In the genomic region with DNA sequence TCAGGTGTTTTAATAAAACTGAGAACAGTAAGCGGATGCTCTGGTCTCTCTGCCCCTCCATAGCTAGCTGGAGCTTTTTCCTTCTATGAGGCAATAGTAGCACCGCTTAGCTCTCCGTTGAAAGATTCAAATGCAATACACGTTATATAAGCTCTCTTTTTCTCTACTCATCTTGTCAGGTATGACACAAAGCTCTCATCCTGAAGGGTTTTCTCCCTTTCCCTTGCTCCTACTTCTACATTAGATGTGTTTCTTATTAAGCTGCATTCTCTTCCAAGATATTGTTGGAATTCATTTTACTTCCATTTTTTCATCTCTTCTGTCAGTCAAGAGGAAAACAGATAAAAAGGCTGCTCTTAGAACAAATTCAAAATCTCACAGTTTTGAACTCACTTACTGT, we compare ENCODE assay signal across 36 cellular contexts.
"Had no signal": no experiment of that assay in that cellular context is flagged by ENCODE, and none has a peak within 500 bp of the region (broad histone marks: within the 10 kb centered on the region; RNA-seq: fewer than 3 reads in every experiment).

No MANE protein-coding gene starts in this region.

- H3K36me3 ChIP-seq: MG63 had no signal

- H3K27me3 ChIP-seq: MG63 had no signal

- H3K4me3 ChIP-seq: MG63 had no signal

- H3K9me3 ChIP-seq: MG63 had no signal

- DNase-seq: Karpas-422, Kasumi-1, MG63, MM.1S, MV-4-11, NCI-H1048, NCI-H1092, NCI-H1092 treated with DMSO at 0.1 percent for 48 hours, NCI-H1105, NCI-H1105 treated with DMSO at 0.1 percent for 48 hours, NCI-H1417, NCI-H1417 treated with DMSO at 0.1 percent for 48 hours, NCI-H1436, NCI-H1436 treated with DMSO at 0.1 percent for 48 hours, NCI-H146, NCI-H1694, NCI-H1694 treated with DMSO at 0.1 percent for 48 hours, NCI-H187, NCI-H187 treated with DMSO at 0.1 percent for 48 hours, NCI-H1930, NCI-H2029, NCI-H2029 treated with DMSO at 0.1 percent for 48 hours, NCI-H2081, NCI-H2081 treated with DMSO at 0.1 percent for 48 hours, NCI-H2107, NCI-H2171, NCI-H2171 treated with DMSO at 0.1 percent for 48 hours, NCI-H2227 treated with DMSO at 0.1 percent for 48 hours, NCI-H226, NCI-H345, NCI-H446, NCI-H446 treated with DMSO at 0.1 percent for 48 hours, NCI-H510A, NCI-H510A treated with DMSO at 0.1 percent for 48 hours, NCI-H524, NCI-H524 treated with DMSO at 0.1 percent for 48 hours had no signal
